1 cellular context compared by ENCODE assay signal in genomic region chr1:93000751-93001175, GRCh38.
TF ChIP-seq lines count a peak whose summit lies in the region.

No MANE protein-coding gene starts in this region.

TF ChIP-seq in HepG2, 621 proteins besides CTCF, POLR2A, EP300 and RAD21:
- TF ChIP-seq PPARG (CRISPR knock-in tag; conservative IDR thresholded peaks at IDR 0.05) (no peak), ZNF225 (CRISPR knock-in tag; IDR thresholded peaks at IDR 0.05) (no peak)
